27 cellular contexts compared by ENCODE assay signal in genomic region chr3:17845026-17845425, GRCh38.
"Had no signal": no experiment of that assay in that cellular context is flagged by ENCODE, and none has a peak within 500 bp of the region (broad histone marks: within the 10 kb centered on the region; RNA-seq: fewer than 3 reads in every experiment).

No MANE protein-coding gene starts in this region.

- H3K9me3 Mint-ChIP-seq: activated B cell treated with CpG ODN at 0.5 μM for 24 hours; activated CD8-positive, alpha-beta T cell treated with anti-CD3 and anti-CD28 coated beads for 36 hours; activated naive CD8-positive, alpha-beta T cell treated with anti-CD3 and anti-CD28 coated beads, Interleukin-2, amount 10 ng/mL, durations not matched to agents 7 days and 5 days; activated T-helper 17 cell treated with anti-CD3 and anti-CD28 coated beads, Interleukin-2, amount 50 U/mL, for 72 hours; effector memory CD8-positive, alpha-beta T cell; memory B cell; naive thymus-derived CD4-positive, alpha-beta T cell; stimulated activated effector memory CD8-positive, alpha-beta T cell treated with anti-CD3 and anti-CD28 coated beads, Interleukin-12 subunit alpha, Interleukin-12 subunit beta, amount 100 ng/mL, for 72 hours had no signal

- H3K4me3 ChIP-seq: body of pancreas, gastroesophageal sphincter, heart right ventricle, mucosa of descending colon, ovary, psoas muscle, right lobe of liver, smooth muscle cell, testis, upper lobe of right lung had no signal

- H3K27me3 ChIP-seq: body of pancreas, gastroesophageal sphincter, heart right ventricle, ovary, right lobe of liver, testis, upper lobe of right lung had no signal

- H3K4me1 Mint-ChIP-seq: activated B cell treated with CpG ODN at 0.5 μM for 24 hours; activated naive CD8-positive, alpha-beta T cell treated with anti-CD3 and anti-CD28 coated beads, Interleukin-2, amount 10 ng/mL, durations not matched to agents 7 days and 5 days; activated T-helper 17 cell treated with anti-CD3 and anti-CD28 coated beads, Interleukin-2, amount 50 U/mL, for 72 hours; memory B cell; stimulated activated effector memory CD8-positive, alpha-beta T cell treated with anti-CD3 and anti-CD28 coated beads, Interleukin-12 subunit alpha, Interleukin-12 subunit beta, amount 100 ng/mL, for 72 hours had no signal

- H3K9me3 ChIP-seq: body of pancreas, gastroesophageal sphincter, heart right ventricle, mucosa of descending colon, ovary, psoas muscle, right lobe of liver, testis, upper lobe of right lung had no signal

- H3K36me3 ChIP-seq: gastroesophageal sphincter, heart right ventricle, ovary, right lobe of liver, upper lobe of right lung had no signal

- ATAC-seq: activated CD8-positive, alpha-beta T cell treated with anti-CD3 and anti-CD28 coated beads for 36 hours; activated T-helper 17 cell treated with anti-CD3 and anti-CD28 coated beads, Interleukin-2, amount 50 U/mL, for 72 hours; body of pancreas; effector memory CD8-positive, alpha-beta T cell; gastroesophageal sphincter; heart right ventricle; left ventricle myocardium superior; mucosa of descending colon; naive thymus-derived CD4-positive, alpha-beta T cell; psoas muscle; right lobe of liver; stimulated activated effector memory CD8-positive, alpha-beta T cell treated with anti-CD3 and anti-CD28 coated beads, Interleukin-12 subunit alpha, Interleukin-12 subunit beta, amount 100 ng/mL, for 72 hours; upper lobe of right lung had no signal

- H3K27me3 Mint-ChIP-seq: activated CD8-positive, alpha-beta T cell treated with anti-CD3 and anti-CD28 coated beads for 36 hours; memory B cell had no signal

- H3K4me3 Mint-ChIP-seq: activated B cell treated with CpG ODN at 0.5 μM for 24 hours; activated CD8-positive, alpha-beta T cell treated with anti-CD3 and anti-CD28 coated beads for 36 hours; activated naive CD8-positive, alpha-beta T cell treated with anti-CD3 and anti-CD28 coated beads, Interleukin-2, amount 10 ng/mL, durations not matched to agents 7 days and 5 days; activated T-helper 17 cell treated with anti-CD3 and anti-CD28 coated beads, Interleukin-2, amount 50 U/mL, for 72 hours; effector memory CD8-positive, alpha-beta T cell; memory B cell; naive thymus-derived CD4-positive, alpha-beta T cell; stimulated activated effector memory CD8-positive, alpha-beta T cell treated with anti-CD3 and anti-CD28 coated beads, Interleukin-12 subunit alpha, Interleukin-12 subunit beta, amount 100 ng/mL, for 72 hours had no signal

- DNase-seq: activated B cell treated with CpG ODN at 0.5 μM for 24 hours; activated CD4-positive, alpha-beta T cell treated with anti-CD3 and anti-CD28 coated beads for 48 hours; activated CD8-positive, alpha-beta T cell treated with anti-CD3 and anti-CD28 coated beads for 36 hours; activated naive CD4-positive, alpha-beta T cell treated with Interleukin-2 at 50 U/mL for 16 hours; activated naive CD8-positive, alpha-beta T cell treated with anti-CD3 and anti-CD28 coated beads, Interleukin-2, amount 10 ng/mL, durations not matched to agents 7 days and 5 days; activated T-cell treated with anti-CD3 and anti-CD28 coated beads, Interleukin-2, amount 50 U/mL, for 1 hour; body of pancreas; caudate nucleus; effector memory CD8-positive, alpha-beta T cell; heart right ventricle; kidney glomerular epithelial cell; left ventricle myocardium superior; mucosa of descending colon; naive thymus-derived CD4-positive, alpha-beta T cell; ovary; psoas muscle; right lobe of liver; stimulated activated CD4-positive, alpha-beta T cell treated with anti-CD3 and anti-CD28 coated beads, Interleukin-4, amount 100 ng/mL, for 24 hours; SW 1271; T-helper 2 cell; testis; upper lobe of right lung had no signal

- H3K27ac Mint-ChIP-seq: activated B cell treated with CpG ODN at 0.5 μM for 24 hours; activated CD8-positive, alpha-beta T cell treated with anti-CD3 and anti-CD28 coated beads for 36 hours; activated naive CD8-positive, alpha-beta T cell treated with anti-CD3 and anti-CD28 coated beads, Interleukin-2, amount 10 ng/mL, durations not matched to agents 7 days and 5 days; activated T-helper 17 cell treated with anti-CD3 and anti-CD28 coated beads, Interleukin-2, amount 50 U/mL, for 72 hours; effector memory CD8-positive, alpha-beta T cell; memory B cell; naive thymus-derived CD4-positive, alpha-beta T cell; stimulated activated effector memory CD8-positive, alpha-beta T cell treated with anti-CD3 and anti-CD28 coated beads, Interleukin-12 subunit alpha, Interleukin-12 subunit beta, amount 100 ng/mL, for 72 hours had no signal

- H3K4me1 ChIP-seq: body of pancreas, gastroesophageal sphincter, heart right ventricle, psoas muscle, right lobe of liver, testis, upper lobe of right lung had no signal

- H3K4me2 ChIP-seq: smooth muscle cell had no signal

- H3K27ac ChIP-seq: body of pancreas, gastroesophageal sphincter, heart right ventricle, ovary, psoas muscle, right lobe of liver, testis, upper lobe of right lung had no signal
